Comparison of ENCODE assay signal across 1 cellular context in genomic region chr21:40165671-40166070, GRCh38.
TF ChIP-seq lines count a peak whose summit lies in the region.

No MANE protein-coding gene starts in this region.

TF ChIP-seq in GM23338, 12 proteins besides CTCF, POLR2A, EP300 and RAD21 (continued from another document):
- TF ChIP-seq ZNF462 (CRISPR knock-in tag; IDR thresholded peaks at IDR 0.05) (no peak), POLR2AphosphoS5 (IDR thresholded peaks at IDR 0.05; ENCODE audit: low read depth) (no peak), JUNB (IDR thresholded peaks at IDR 0.05; ENCODE audit: unreplicated experiment) (no peak), EZH2 (IDR thresholded peaks at IDR 0.05; ENCODE audit: low read depth, unreplicated experiment) (no peak)
